In the genomic region with DNA sequence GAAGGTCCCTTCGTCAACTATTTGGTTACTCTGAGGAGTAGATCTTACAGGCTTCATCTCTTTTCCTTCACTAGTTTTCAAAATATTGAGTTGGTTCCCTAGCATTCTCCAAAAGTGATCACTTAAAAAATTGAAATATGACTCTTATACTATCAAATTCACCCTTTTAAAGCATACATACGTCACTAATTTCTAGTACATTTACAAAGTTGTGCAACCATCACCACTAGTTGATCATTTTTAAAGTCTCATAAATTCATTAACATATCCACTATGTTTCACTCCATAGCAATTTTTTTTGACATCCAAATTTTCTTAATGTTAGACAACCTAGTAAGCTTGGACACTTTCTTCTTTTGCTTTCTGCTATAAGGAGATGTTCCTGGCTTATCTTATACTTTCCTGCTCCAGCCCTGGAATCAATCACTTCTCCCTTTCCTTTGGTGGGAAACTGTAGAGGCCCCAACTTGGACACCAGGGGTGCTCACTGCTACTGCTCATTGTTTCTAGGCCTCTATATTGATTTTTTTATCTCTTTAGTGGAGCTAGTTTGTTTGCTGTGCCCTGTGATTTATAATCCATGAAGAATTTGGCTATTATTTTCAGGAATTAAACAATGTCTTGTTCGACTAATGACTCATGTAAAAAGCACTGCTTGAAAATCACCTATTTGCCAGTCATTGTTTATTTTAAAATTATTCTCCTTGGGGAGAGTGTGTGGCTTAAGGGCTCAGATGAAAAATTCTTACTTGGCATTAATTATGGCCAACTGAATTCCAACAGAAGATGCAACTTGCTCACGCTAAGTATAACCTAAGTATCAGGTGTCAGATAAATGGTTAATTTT, we compare ENCODE assay signal across 8 cellular contexts. TPM values are rescaled to one million over a fixed set of nuclear protein-coding genes. Genes with fewer than 3 reads are reported as not detected.
DNase-seq lines count a peak whose midpoint lies in the region; TF ChIP-seq lines count a peak whose summit lies in the region.

No MANE protein-coding gene starts in this region.

- H3K9me3 Mint-ChIP-seq in brain (no peaks in the 10 kb centered on the region), nephron progenitor cell (peaks cover 4% of the 10 kb centered on the region)

- H3K4me1 Mint-ChIP-seq in brain (peaks cover 47% of the 10 kb centered on the region), nephron progenitor cell (peaks cover 53% of the 10 kb centered on the region)

- H3K27ac ChIP-seq in HL-60 (replicated peaks) (peak overlapping the region; percentile 53; the same call in 1 of the 2 replicates), coronary artery (peak overlapping the region in 1 of 2 donors; percentile 99)

- no peaks in the 10 kb centered on the region for H3K36me3 Mint-ChIP-seq in brain
- H3K36me3 Mint-ChIP-seq in nephron progenitor cell (ENCODE audit: low read depth) = no peaks in the 10 kb centered on the region

- H3K27me3 ChIP-seq in HL-60 (ENCODE audit: insufficient read depth, poor library complexity, severe bottlenecking) = no peaks in the 10 kb centered on the region

- no peak for DNase-seq in AG09319 (ENCODE audit: extremely low read depth, low read depth)
- no peak for DNase-seq in HL-60 (ENCODE audit: low read depth in 1 of 2, low spot score in 1 of 2)
- DNase-seq in nephron progenitor cell = no peak
- DNase-seq in inferior parietal cortex (ENCODE audit: extremely low spot score) = no peak
- no peak for DNase-seq in amygdala (lab: John Stamatoyannopoulos, UW)
- DNase-seq in midbrain (lab: John Stamatoyannopoulos, UW) = no peak
- DNase-seq in coronary artery (ENCODE audit: low spot score) = no peak

- H3K4me3 ChIP-seq in HL-60 (replicated peaks; ENCODE audit: insufficient read depth, low read length) = no peak overlapping the region
- H3K4me3 ChIP-seq in coronary artery = no peak overlapping the region

- H3K27me3 Mint-ChIP-seq in brain (peaks cover 2% of the 10 kb centered on the region), nephron progenitor cell (ENCODE audit: low read depth, poor library complexity) (no peaks in the 10 kb centered on the region)

- H3K4me3 Mint-ChIP-seq in brain (peak overlapping the region in 3 of 5 experiments; percentile 56 to 93 (median 83)), nephron progenitor cell (peak overlapping the region; percentile 29)

- H3K27ac Mint-ChIP-seq in brain (peak overlapping the region in 4 of 5 experiments; percentile 37 to 100 (median 74)), nephron progenitor cell (peak overlapping the region; percentile 73)

- TF ChIP-seq CTCF in AG09319 (IDR thresholded peaks at IDR 0.05; ENCODE audit: low read depth, low read length) (peak; percentile 19), HL-60 (IDR thresholded peaks at IDR 0.05; ENCODE audit: insufficient read depth, low read length) (no peak), brain (conservative IDR thresholded peaks at IDR 0.05) (peak in 1 of 2 experiments; percentile 21), nephron progenitor cell (IDR thresholded peaks at IDR 0.05) (no peak), coronary artery (IDR thresholded peaks at IDR 0.05) (no peak)

RNA-seq across cellular contexts. Expression of gene ZFX, which starts 4.0 kb away (rescaled TPM):
- 4.4 TPM for polyA plus RNA-seq in brain (ENCODE audit: insufficient read depth, low read depth, low replicate concordance)
